14 cellular contexts compared by ENCODE assay signal in the genomic region with DNA sequence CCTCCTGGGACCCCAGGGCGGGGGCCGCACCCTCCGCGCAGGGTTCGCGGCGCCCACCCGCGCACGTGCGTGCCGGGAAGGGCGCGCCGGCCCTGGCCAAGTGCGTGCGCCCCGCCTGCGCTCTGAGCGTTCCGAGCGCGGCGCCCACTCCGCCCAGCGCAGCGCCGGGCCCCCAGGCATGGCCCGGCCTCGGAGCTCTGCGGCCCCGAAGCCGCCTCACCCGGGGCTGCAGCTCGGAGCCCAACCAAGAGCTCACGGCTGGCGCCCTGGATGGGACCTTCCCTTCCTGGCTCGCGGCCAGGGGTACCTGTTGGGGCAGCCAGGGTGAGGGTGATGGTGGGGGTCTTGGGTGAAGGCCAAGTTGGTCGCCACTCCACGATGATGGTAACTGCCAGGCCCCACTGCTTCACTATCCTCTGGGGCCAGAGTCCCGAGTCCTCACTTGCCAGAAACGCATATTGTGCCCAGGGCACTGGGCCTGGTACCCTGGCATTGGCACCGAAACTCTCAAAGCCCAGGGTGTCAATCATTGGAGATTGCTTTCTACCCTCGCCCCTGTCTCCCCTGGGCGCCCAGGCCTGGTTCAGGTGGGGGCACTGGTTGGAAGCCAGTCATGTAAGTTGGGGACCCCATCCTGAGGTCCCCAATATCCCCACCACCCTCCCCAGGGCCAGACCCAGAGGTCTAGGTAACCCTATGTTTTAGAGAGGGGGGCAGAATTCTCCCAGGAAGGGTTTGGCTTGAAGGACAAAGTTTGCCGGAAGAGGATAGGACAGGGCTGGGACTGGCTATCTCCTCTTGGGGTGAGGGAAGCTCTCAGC. TPM values are rescaled to one million over a fixed set of nuclear protein-coding genes. Genes with fewer than 3 reads are reported as not detected.
A peak's percentile ranks its signal among the peaks of the same experiment; 100 is the strongest.
DNase-seq lines count a peak whose midpoint lies in the region; FAIRE-seq and TF ChIP-seq lines count a peak whose summit lies in the region.
"Had no signal": no experiment of that assay in that cellular context is flagged by ENCODE, and none has a peak within 500 bp of the region (broad histone marks: within the 10 kb centered on the region; RNA-seq: fewer than 3 reads in every experiment).

No MANE protein-coding gene starts in this region.

- WGBS in stomach, 5 donors, result 15 to 70% (median 28%) methylated on average over 8 to 47 of the region's 47 CpGs

- no peak overlapping the region for H3K27ac ChIP-seq in HUES48 (ENCODE audit: low read depth, low read length)
- no peak overlapping the region for H3K27ac ChIP-seq in astrocyte (ENCODE audit: low read depth, low read length)
- H3K27ac ChIP-seq in kidney (ENCODE audit: low read depth in 2 of 2, low read length in 2 of 2), result no peak overlapping the region
- H3K27ac ChIP-seq in stomach, result peak overlapping the region in 3 of 5 donors; percentile 19 to 71 (median 41)
- H3K27ac ChIP-seq: colonic mucosa had no signal

- TF ChIP-seq CTCF in astrocyte (IDR thresholded peaks at IDR 0.05; ENCODE audit: insufficient read depth, low read depth, low read length) (no peak), kidney (IDR thresholded peaks at IDR 0.05; ENCODE audit: borderline replicate concordance, extremely low read depth, insufficient read depth) (no peak), stomach (IDR thresholded peaks at IDR 0.05) (no peak)

- H3K4me3 ChIP-seq in HUES48 (ENCODE audit: low read depth, low read length), result peak overlapping the region; percentile 57; the same call in 1 of the 2 replicates
- no peak overlapping the region for H3K4me3 ChIP-seq in astrocyte (ENCODE audit: insufficient read depth, low read depth, low read length)
- H3K4me3 ChIP-seq in kidney (ENCODE audit: low read length in 2 of 2), result peak overlapping the region in 1 of 2 donors; percentile 29
- peak overlapping the region; percentile 31 to 44 (median 36) for H3K4me3 ChIP-seq in stomach
- H3K4me3 ChIP-seq: colonic mucosa had no signal

- peaks cover 90% of the 10 kb centered on the region for H3K27me3 Mint-ChIP-seq in astrocyte (ENCODE audit: low read depth, unreplicated experiment)
- H3K27me3 Mint-ChIP-seq in activated CD4-positive, alpha-beta memory T cell treated with anti-CD3 and anti-CD28 coated beads for 36 hours, result peaks cover 31% of the 10 kb centered on the region

- no peaks in the 10 kb centered on the region for H3K79me2 ChIP-seq in astrocyte (ENCODE audit: insufficient read depth, low read length)

- DNase-seq in astrocyte (ENCODE audit: low read depth), result no peak
- DNase-seq in kidney, result peak; percentile 63
- no peak for DNase-seq in stomach
- no peak for DNase-seq in activated CD4-positive, alpha-beta memory T cell treated with anti-CD3 and anti-CD28 coated beads for 36 hours
- DNase-seq in DMS 273 (lab: John Stamatoyannopoulos, UW; ENCODE audit: unreplicated experiment), result no peak
- DNase-seq in medulla oblongata (ENCODE audit: extremely low spot score), result no peak
- DNase-seq: activated CD8-positive, alpha-beta T cell treated with anti-CD3 and anti-CD28 coated beads for 36 hours; colonic mucosa; NCI-H1930; nucleus accumbens; stimulated activated naive CD4-positive, alpha-beta T cell had no signal

- no peaks in the 10 kb centered on the region for H4K20me1 ChIP-seq in astrocyte (ENCODE audit: insufficient read depth, low read length)

- no peak overlapping the region for H3K27ac Mint-ChIP-seq in astrocyte (ENCODE audit: unreplicated experiment)
- H3K27ac Mint-ChIP-seq in activated CD4-positive, alpha-beta memory T cell treated with anti-CD3 and anti-CD28 coated beads for 36 hours, result no peak overlapping the region
- H3K27ac Mint-ChIP-seq: activated CD8-positive, alpha-beta T cell treated with anti-CD3 and anti-CD28 coated beads for 36 hours; activated naive CD4-positive, alpha-beta T cell treated with anti-CD3 and anti-CD28 coated beads, Interleukin-2, amount 50 U/mL, for 72 hours had no signal

- H3K4me2 ChIP-seq in astrocyte (ENCODE audit: low read length), result peak overlapping the region; percentile 77

- H3K9me3 Mint-ChIP-seq in astrocyte (ENCODE audit: unreplicated experiment), result peaks cover under 1% of the 10 kb centered on the region
- H3K9me3 Mint-ChIP-seq in activated CD4-positive, alpha-beta memory T cell treated with anti-CD3 and anti-CD28 coated beads for 36 hours, result no peaks in the 10 kb centered on the region
- H3K9me3 Mint-ChIP-seq: activated CD8-positive, alpha-beta T cell treated with anti-CD3 and anti-CD28 coated beads for 36 hours; activated naive CD4-positive, alpha-beta T cell treated with anti-CD3 and anti-CD28 coated beads, Interleukin-2, amount 50 U/mL, for 72 hours had no signal

- intact Hi-C loops in kidney (cut with DNase I), result no loop called here
- intact Hi-C loops in stomach (cut with DNase I; ENCODE audit: low total_unique reads), result no loop called here
- intact Hi-C loops in activated CD4-positive, alpha-beta memory T cell treated with anti-CD3 and anti-CD28 coated beads for 36 hours (cut with micrococcal nuclease), result no loop called here

- no peak overlapping the region for H3K9ac ChIP-seq in HUES48 (ENCODE audit: low read depth, low read length)
- H3K9ac ChIP-seq in astrocyte (ENCODE audit: low read length), result no peak overlapping the region
- H3K9ac ChIP-seq in kidney (ENCODE audit: low read length in 2 of 2), result no peak overlapping the region

- no peak for TF ChIP-seq POLR2A in stomach (IDR thresholded peaks at IDR 0.05)

- peaks cover under 1% of the 10 kb centered on the region for H3K4me1 Mint-ChIP-seq in astrocyte (ENCODE audit: low read depth, unreplicated experiment)
- H3K4me1 Mint-ChIP-seq in activated CD4-positive, alpha-beta memory T cell treated with anti-CD3 and anti-CD28 coated beads for 36 hours (ENCODE audit: low read depth), result peaks cover under 1% of the 10 kb centered on the region

- H3K9me3 ChIP-seq in HUES48 (ENCODE audit: control insufficient read depth, insufficient read depth, low read length) (no peaks in the 10 kb centered on the region), astrocyte (ENCODE audit: insufficient read depth, low read depth, low read length) (no peaks in the 10 kb centered on the region), kidney (ENCODE audit: control insufficient read depth in 1 of 2, low read length in 2 of 2) (no peaks in the 10 kb centered on the region), stomach (no peaks in the 10 kb centered on the region)
- H3K9me3 ChIP-seq: colonic mucosa had no signal

- H3K27me3 ChIP-seq in HUES48 (ENCODE audit: control insufficient read depth, insufficient read depth, low read length), result peaks cover 71% of the 10 kb centered on the region
- peaks cover 11% of the 10 kb centered on the region for H3K27me3 ChIP-seq in astrocyte (ENCODE audit: insufficient read depth, low read length)
- H3K27me3 ChIP-seq in stomach, result peaks cover 0 to 76% (median 17%) of the 10 kb centered on the region in 3 donors

- peaks cover 2% of the 10 kb centered on the region; the same call in 1 of the 2 replicates for H3K4me1 ChIP-seq in HUES48 (ENCODE audit: control insufficient read depth, insufficient read depth, low read length)
- peaks cover 5% of the 10 kb centered on the region for H3K4me1 ChIP-seq in astrocyte (ENCODE audit: insufficient read depth, low read length)
- no peaks in the 10 kb centered on the region for H3K4me1 ChIP-seq in kidney (ENCODE audit: control insufficient read depth in 1 of 2, insufficient read depth in 1 of 2, low read depth in 1 of 2, low read length in 2 of 2)
- peaks cover 0 to 15% (median 11%) of the 10 kb centered on the region in 4 donors for H3K4me1 ChIP-seq in stomach
- H3K4me1 ChIP-seq: colonic mucosa had no signal

- H3K36me3 Mint-ChIP-seq in astrocyte (ENCODE audit: low read depth, unreplicated experiment), result no peaks in the 10 kb centered on the region
- H3K36me3 Mint-ChIP-seq in activated CD4-positive, alpha-beta memory T cell treated with anti-CD3 and anti-CD28 coated beads for 36 hours, result no peaks in the 10 kb centered on the region
- H3K36me3 Mint-ChIP-seq: activated naive CD4-positive, alpha-beta T cell treated with anti-CD3 and anti-CD28 coated beads, Interleukin-2, amount 50 U/mL, for 72 hours had no signal

- POLR2A ChIA-PET in activated CD4-positive, alpha-beta memory T cell treated with anti-CD3 and anti-CD28 coated beads for 36 hours (lab: Charles Lee), result no interaction called here

- no peak for TF ChIP-seq EP300 in stomach (IDR thresholded peaks at IDR 0.05)

- H3K4me3 Mint-ChIP-seq in astrocyte (ENCODE audit: unreplicated experiment), result no peak overlapping the region
- H3K4me3 Mint-ChIP-seq in activated CD4-positive, alpha-beta memory T cell treated with anti-CD3 and anti-CD28 coated beads for 36 hours, result no peak overlapping the region
- H3K4me3 Mint-ChIP-seq: activated CD8-positive, alpha-beta T cell treated with anti-CD3 and anti-CD28 coated beads for 36 hours had no signal

- CTCF ChIA-PET in activated CD4-positive, alpha-beta memory T cell treated with anti-CD3 and anti-CD28 coated beads for 36 hours (lab: Charles Lee), result no interaction called here

- H2AFZ ChIP-seq in astrocyte (ENCODE audit: low read depth, low read length), result peak overlapping the region; percentile 77

- no peaks in the 10 kb centered on the region for H3K36me3 ChIP-seq in HUES48 (ENCODE audit: control insufficient read depth, insufficient read depth, low read length)
- no peaks in the 10 kb centered on the region for H3K36me3 ChIP-seq in astrocyte (ENCODE audit: insufficient read depth, low read length)
- no peaks in the 10 kb centered on the region for H3K36me3 ChIP-seq in kidney (ENCODE audit: control insufficient read depth in 1 of 2, insufficient read depth in 2 of 2, low read length in 2 of 2)
- H3K36me3 ChIP-seq in stomach, result no peaks in the 10 kb centered on the region
- H3K36me3 ChIP-seq: colonic mucosa had no signal

- no peak for FAIRE-seq in astrocyte (lab: Jason Lieb, UNC)
- FAIRE-seq in kidney (lab: Jason Lieb, UNC), result no peak

RNA-seq across cellular contexts. Expression of a gene that starts 0.9 kb away (rescaled TPM):
- total RNA-seq in astrocyte (0.10 and 0.14 TPM in 2 replicates), kidney (15.1 TPM), stomach (10 to 100 TPM in 4 of 5 donors, 1 to 10 TPM in 1; 5.2 to 69.6 (median 32.7) TPM)
- polyA plus RNA-seq in kidney (ENCODE audit: insufficient read depth, low read depth, low replicate concordance) (2.0 TPM), stomach (1 to 10 TPM; 1.8 to 5.6 (median 4.3) TPM)
- not detected for total RNA-seq in activated CD4-positive, alpha-beta memory T cell treated with anti-CD3 and anti-CD28 coated beads for 36 hours
- total RNA-seq: activated CD8-positive, alpha-beta T cell treated with anti-CD3 and anti-CD28 coated beads for 36 hours; T-helper 2 cell treated with Interferon-gamma antibody and Interleukin-4, amounts not matched to agents 100 ng/mL and 5 ng/mL, for 36 hours had no signal

Comparison
In these comparisons a context has a peak if more than half of its experiments do, and no peak if none do; other contexts are left out.
1. H3K27ac ChIP-seq: peak in stomach (3 of 5); none in HUES48 (single experiment), astrocyte (single experiment) and kidney (0 of 2).